7 cellular contexts compared by ENCODE assay signal in the genomic region with DNA sequence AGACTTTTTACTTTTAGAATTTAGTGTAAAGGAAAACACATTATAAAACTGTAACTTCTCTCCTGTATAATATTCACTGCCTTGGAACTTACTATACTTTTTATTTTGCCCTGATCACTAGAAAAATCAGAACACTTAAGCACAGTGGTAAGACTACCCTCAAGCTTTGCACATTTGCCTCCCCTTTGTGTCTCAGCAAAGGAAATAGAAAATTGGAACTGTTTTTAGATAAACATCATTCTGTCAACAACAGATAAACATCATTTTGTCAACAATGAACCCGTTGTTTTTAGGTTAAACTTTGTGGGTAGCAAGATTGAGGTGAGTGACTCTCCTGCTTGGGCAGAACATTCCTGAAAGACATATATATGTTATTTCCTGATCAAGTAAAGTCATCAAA.
A peak's percentile ranks its signal among the peaks of the same experiment; 100 is the strongest.
DNase-seq lines count a peak whose midpoint lies in the region; ATAC-seq and TF ChIP-seq lines count a peak whose summit lies in the region.
"Not testable (repeated sequence)": the region's sequence is repeated elsewhere in the genome, so short reads cannot be mapped to it uniquely, and the experiment has no call there.

No MANE protein-coding gene starts in this region.

- not testable (repeated sequence) for ATAC-seq in CD4-positive, alpha-beta T cell (ENCODE audit: poor library complexity); activated CD8-positive, alpha-beta T cell treated with anti-CD3 and anti-CD28 coated beads, Interleukin-2, amount 10 ng/mL, durations not matched to agents 7 days and 5 days; central memory CD8-positive, alpha-beta T cell (replicated peaks; ENCODE audit: extremely low read depth, poor library complexity, severe bottlenecking); naive thymus-derived CD4-positive, alpha-beta T cell; stimulated activated effector memory CD8-positive, alpha-beta T cell treated with anti-CD3 and anti-CD28 coated beads, Interleukin-12 subunit alpha, Interleukin-12 subunit beta, amount 100 ng/mL, for 72 hours

- not testable (repeated sequence) for H3K27ac ChIP-seq in CD4-positive, alpha-beta T cell (ENCODE audit: low read depth, low read length); naive thymus-derived CD4-positive, alpha-beta T cell (ENCODE audit: low read depth, low read length)
- H3K27ac ChIP-seq in VCaP = peak overlapping the region; percentile 100

- H3K36me3 Mint-ChIP-seq in CD4-positive, alpha-beta T cell (ENCODE audit: low read depth); activated naive CD4-positive, alpha-beta T cell treated with anti-CD3 and anti-CD28 coated beads, Interleukin-2, amount 50 U/mL, for 24 hours; naive thymus-derived CD4-positive, alpha-beta T cell: not testable (repeated sequence)
- peaks cover 20% of the 10 kb centered on the region for H3K36me3 Mint-ChIP-seq in activated CD8-positive, alpha-beta T cell treated with anti-CD3 and anti-CD28 coated beads, Interleukin-2, amount 10 ng/mL, durations not matched to agents 7 days and 5 days (ENCODE audit: low read depth)
- peaks cover 21% of the 10 kb centered on the region for H3K36me3 Mint-ChIP-seq in central memory CD8-positive, alpha-beta T cell (ENCODE audit: insufficient read depth)
- peaks cover 77% of the 10 kb centered on the region for H3K36me3 Mint-ChIP-seq in stimulated activated effector memory CD8-positive, alpha-beta T cell treated with anti-CD3 and anti-CD28 coated beads, Interleukin-12 subunit alpha, Interleukin-12 subunit beta, amount 100 ng/mL, for 72 hours

- not testable (repeated sequence) for H3K9me3 Mint-ChIP-seq in CD4-positive, alpha-beta T cell; activated CD8-positive, alpha-beta T cell treated with anti-CD3 and anti-CD28 coated beads, Interleukin-2, amount 10 ng/mL, durations not matched to agents 7 days and 5 days (ENCODE audit: insufficient read depth); activated naive CD4-positive, alpha-beta T cell treated with anti-CD3 and anti-CD28 coated beads, Interleukin-2, amount 50 U/mL, for 24 hours; central memory CD8-positive, alpha-beta T cell; naive thymus-derived CD4-positive, alpha-beta T cell; stimulated activated effector memory CD8-positive, alpha-beta T cell treated with anti-CD3 and anti-CD28 coated beads, Interleukin-12 subunit alpha, Interleukin-12 subunit beta, amount 100 ng/mL, for 72 hours

- CTCF ChIA-PET in CD4-positive, alpha-beta T cell (lab: Charles Lee); activated CD8-positive, alpha-beta T cell treated with anti-CD3 and anti-CD28 coated beads, Interleukin-2, amount 10 ng/mL, durations not matched to agents 7 days and 5 days (lab: Charles Lee); naive thymus-derived CD4-positive, alpha-beta T cell (lab: Charles Lee): not testable (repeated sequence)

- not testable (repeated sequence) for H3K27me3 ChIP-seq in CD4-positive, alpha-beta T cell (ENCODE audit: control insufficient read depth, insufficient read depth, low read length); naive thymus-derived CD4-positive, alpha-beta T cell (ENCODE audit: control insufficient read depth in 2 of 2, insufficient read depth in 2 of 2, low read length in 2 of 2)

- DNase-seq in CD4-positive, alpha-beta T cell; activated CD8-positive, alpha-beta T cell treated with anti-CD3 and anti-CD28 coated beads, Interleukin-2, amount 10 ng/mL, durations not matched to agents 7 days and 5 days; central memory CD8-positive, alpha-beta T cell (ENCODE audit: low spot score in 2 of 2); naive thymus-derived CD4-positive, alpha-beta T cell; stimulated activated effector memory CD8-positive, alpha-beta T cell treated with anti-CD3 and anti-CD28 coated beads, Interleukin-12 subunit alpha, Interleukin-12 subunit beta, amount 100 ng/mL, for 72 hours (ENCODE audit: low spot score in 2 of 2): not testable (repeated sequence)

- not testable (repeated sequence) for H3K4me3 Mint-ChIP-seq in CD4-positive, alpha-beta T cell; activated naive CD4-positive, alpha-beta T cell treated with anti-CD3 and anti-CD28 coated beads, Interleukin-2, amount 50 U/mL, for 24 hours
- peak overlapping the region; percentile 56 for H3K4me3 Mint-ChIP-seq in activated CD8-positive, alpha-beta T cell treated with anti-CD3 and anti-CD28 coated beads, Interleukin-2, amount 10 ng/mL, durations not matched to agents 7 days and 5 days
- H3K4me3 Mint-ChIP-seq in central memory CD8-positive, alpha-beta T cell = peak overlapping the region; percentile 48
- peak overlapping the region in 2 of 10 donors; percentile 29 to 57 for H3K4me3 Mint-ChIP-seq in naive thymus-derived CD4-positive, alpha-beta T cell
- H3K4me3 Mint-ChIP-seq in stimulated activated effector memory CD8-positive, alpha-beta T cell treated with anti-CD3 and anti-CD28 coated beads, Interleukin-12 subunit alpha, Interleukin-12 subunit beta, amount 100 ng/mL, for 72 hours = peak overlapping the region; percentile 61

- not testable (repeated sequence) for H3K4me1 Mint-ChIP-seq in CD4-positive, alpha-beta T cell (ENCODE audit: low read depth); activated CD8-positive, alpha-beta T cell treated with anti-CD3 and anti-CD28 coated beads, Interleukin-2, amount 10 ng/mL, durations not matched to agents 7 days and 5 days (ENCODE audit: low read depth); activated naive CD4-positive, alpha-beta T cell treated with anti-CD3 and anti-CD28 coated beads, Interleukin-2, amount 50 U/mL, for 24 hours; central memory CD8-positive, alpha-beta T cell; naive thymus-derived CD4-positive, alpha-beta T cell; stimulated activated effector memory CD8-positive, alpha-beta T cell treated with anti-CD3 and anti-CD28 coated beads, Interleukin-12 subunit alpha, Interleukin-12 subunit beta, amount 100 ng/mL, for 72 hours

- POLR2A ChIA-PET in CD4-positive, alpha-beta T cell (lab: Charles Lee); activated CD8-positive, alpha-beta T cell treated with anti-CD3 and anti-CD28 coated beads, Interleukin-2, amount 10 ng/mL, durations not matched to agents 7 days and 5 days (lab: Charles Lee): not testable (repeated sequence)
- POLR2A ChIA-PET in naive thymus-derived CD4-positive, alpha-beta T cell (lab: Charles Lee) = interaction anchor here (0.7 kb wide), 1 partner anchor 45 kb away, joined by 3 read pairs; no protein-coding TSS in a partner anchor

- H3K9me3 ChIP-seq in CD4-positive, alpha-beta T cell (ENCODE audit: control insufficient read depth, low read length); naive thymus-derived CD4-positive, alpha-beta T cell (ENCODE audit: control insufficient read depth in 2 of 3, low read length in 3 of 3): not testable (repeated sequence)

- intact Hi-C loops in CD4-positive, alpha-beta T cell (cut with DNase I, micrococcal nuclease); naive thymus-derived CD4-positive, alpha-beta T cell (cut with micrococcal nuclease): not testable (repeated sequence)

- not testable (repeated sequence) for H3K4me1 ChIP-seq in naive thymus-derived CD4-positive, alpha-beta T cell (ENCODE audit: control insufficient read depth in 2 of 2, insufficient read depth in 2 of 2, low read length in 2 of 2)

- H3K27me3 Mint-ChIP-seq in CD4-positive, alpha-beta T cell; activated CD8-positive, alpha-beta T cell treated with anti-CD3 and anti-CD28 coated beads, Interleukin-2, amount 10 ng/mL, durations not matched to agents 7 days and 5 days (ENCODE audit: low read depth); activated naive CD4-positive, alpha-beta T cell treated with anti-CD3 and anti-CD28 coated beads, Interleukin-2, amount 50 U/mL, for 24 hours; central memory CD8-positive, alpha-beta T cell; naive thymus-derived CD4-positive, alpha-beta T cell: not testable (repeated sequence)

- TF ChIP-seq CTCF in CD4-positive, alpha-beta T cell (IDR thresholded peaks at IDR 0.05); VCaP (conservative IDR thresholded peaks at IDR 0.05): not testable (repeated sequence)

- not testable (repeated sequence) for H3K4me3 ChIP-seq in naive thymus-derived CD4-positive, alpha-beta T cell (ENCODE audit: low read length)

- peak overlapping the region; percentile 61 for H3K27ac Mint-ChIP-seq in CD4-positive, alpha-beta T cell
- not testable (repeated sequence) for H3K27ac Mint-ChIP-seq in activated CD8-positive, alpha-beta T cell treated with anti-CD3 and anti-CD28 coated beads, Interleukin-2, amount 10 ng/mL, durations not matched to agents 7 days and 5 days; central memory CD8-positive, alpha-beta T cell (ENCODE audit: low read depth)
- peak overlapping the region; percentile 51 for H3K27ac Mint-ChIP-seq in activated naive CD4-positive, alpha-beta T cell treated with anti-CD3 and anti-CD28 coated beads, Interleukin-2, amount 50 U/mL, for 24 hours
- H3K27ac Mint-ChIP-seq in naive thymus-derived CD4-positive, alpha-beta T cell = peak overlapping the region in 5 of 9 donors; percentile 18 to 69 (median 42)
- H3K27ac Mint-ChIP-seq in stimulated activated effector memory CD8-positive, alpha-beta T cell treated with anti-CD3 and anti-CD28 coated beads, Interleukin-12 subunit alpha, Interleukin-12 subunit beta, amount 100 ng/mL, for 72 hours = peak overlapping the region; percentile 67

- not testable (repeated sequence) for H3K36me3 ChIP-seq in naive thymus-derived CD4-positive, alpha-beta T cell (ENCODE audit: control insufficient read depth in 2 of 3, insufficient read depth in 3 of 3, low read length in 3 of 3)
